Comparison of ENCODE assay signal across 9 cellular contexts in genomic region chr12:14416658-14417057, GRCh38. TPM values are rescaled to one million over a fixed set of nuclear protein-coding genes. Genes with fewer than 3 reads are reported as not detected.
DNase-seq lines count a peak whose midpoint lies in the region; ATAC-seq and TF ChIP-seq lines count a peak whose summit lies in the region.
"Had no signal": no experiment of that assay in that cellular context is flagged by ENCODE, and none has a peak within 500 bp of the region (broad histone marks: within the 10 kb centered on the region; RNA-seq: fewer than 3 reads in every experiment).

No MANE protein-coding gene starts in this region.

- peaks cover 0 to 56% (median 30%) of the 10 kb centered on the region in 4 donors for H3K4me1 ChIP-seq in transverse colon

- ATAC-seq in Right ventricle myocardium superior (ENCODE audit: poor library complexity) (peak; percentile 55), GM21423 (IDR thresholded peaks at IDR 0.05; ENCODE audit: unreplicated experiment) (no peak)

- H3K4me3 ChIP-seq in kidney epithelial cell (ENCODE audit: low read depth, low read length) (no peak overlapping the region), transverse colon (no peak overlapping the region)
- H3K4me3 ChIP-seq: adrenal gland had no signal

- H3K36me3 ChIP-seq in kidney epithelial cell (ENCODE audit: control insufficient read depth, insufficient read depth, low read length) (no peaks in the 10 kb centered on the region), transverse colon (no peaks in the 10 kb centered on the region)
- H3K36me3 ChIP-seq: adrenal gland had no signal

- no peak for TF ChIP-seq EP300 in transverse colon (IDR thresholded peaks at IDR 0.05; ENCODE audit: low read depth)

- 50 to 71% methylated on average over 1 of the region's 1 CpG for WGBS in transverse colon (ENCODE audit: low coverage in 1 of 2), 2 donors

- no peak for TF ChIP-seq POLR2A in transverse colon (IDR thresholded peaks at IDR 0.05)

- TF ChIP-seq CTCF in kidney epithelial cell (IDR thresholded peaks at IDR 0.05; ENCODE audit: insufficient read depth, low read length, poor library complexity, severe bottlenecking) (no peak), transverse colon (IDR thresholded peaks at IDR 0.05) (peak in 1 of 5 experiments; percentile 8)

- H3K27me3 ChIP-seq in kidney epithelial cell (ENCODE audit: control insufficient read depth, insufficient read depth, low read length) (no peaks in the 10 kb centered on the region), transverse colon (no peaks in the 10 kb centered on the region)
- H3K27me3 ChIP-seq: adrenal gland had no signal

- intact Hi-C loops in Right ventricle myocardium superior (cut with DNase I): no loop called here
- intact Hi-C loops in cardiac septum (cut with DNase I): loop anchor here (5.0 kb wide), 1 partner anchor 49 kb away; the partner anchor contains the start of gene ATF7IP
- intact Hi-C loops in transverse colon (cut with DNase I; ENCODE audit: low total_unique reads): no loop called here

- peaks cover 0 to under 1% of the 10 kb centered on the region in 2 donors for H3K9me3 ChIP-seq in transverse colon
- H3K9me3 ChIP-seq: adrenal gland had no signal

- in situ Hi-C loops in transverse colon (cut with MboI; ENCODE audit: low pct_ligation_motif_present in 1 of 4, low pct_unique_long_range_greater_than_20kb in 1 of 4, low sequenced_read_pairs in 3 of 4): no loop called here

- DNase-seq in Right ventricle myocardium superior (no peak), cardiac septum (ENCODE audit: low spot score) (no peak), NCI-H748 (lab: John Stamatoyannopoulos, UW; ENCODE audit: unreplicated experiment) (peak; percentile 78), brain pericyte (ENCODE audit: low read depth, low spot score) (peak; percentile 75), kidney epithelial cell (ENCODE audit: low read depth) (peak; percentile 25), transverse colon (no peak), NCI-H1105 treated with DMSO at 0.1 percent for 48 hours (lab: John Stamatoyannopoulos, UW) (no peak)

- peak overlapping the region; percentile 18 to 72 (median 56) for H3K27ac ChIP-seq in transverse colon

RNA-seq across cellular contexts. Expression of gene ATF7IP, which starts 51.2 kb away (rescaled TPM):
- total RNA-seq in Right ventricle myocardium superior (52.7 TPM), cardiac septum (61.6 TPM), kidney epithelial cell (23.4 and 28.5 TPM in 2 replicates), transverse colon (100 to 1,000 TPM in 2 of 4 donors, 10 to 100 TPM in 2; 32.2 to 159 (median 85.3) TPM)

Comparison
In these comparisons a context has a peak if more than half of its experiments do, and no peak if none do; other contexts are left out.
1. DNase-seq: peak in NCI-H748 (single experiment), brain pericyte (single experiment) and kidney epithelial cell (single experiment); none in Right ventricle myocardium superior (single experiment), cardiac septum (single experiment), transverse colon (single experiment) and NCI-H1105 treated with DMSO at 0.1 percent for 48 hours (single experiment).